ENCODE assay signal across 16 cellular contexts in the genomic region with DNA sequence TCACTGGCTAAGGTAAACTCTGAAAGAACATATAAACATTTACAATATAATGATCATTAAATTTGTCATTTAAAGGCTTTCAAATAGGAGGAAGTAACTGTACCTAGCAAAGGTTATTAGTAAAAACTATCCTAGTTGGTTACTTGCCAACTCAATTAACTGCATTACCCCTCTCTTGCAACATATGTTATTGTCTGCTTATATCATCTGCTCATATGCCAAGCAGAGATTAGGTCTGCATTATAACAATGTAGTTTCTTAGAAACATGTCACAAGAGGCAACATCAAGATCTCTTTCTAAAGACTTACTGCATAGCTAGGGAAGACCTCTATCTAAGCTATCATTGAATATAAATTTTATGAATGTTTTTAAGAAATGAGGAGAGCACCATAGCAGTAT.
"Had no signal": no experiment of that assay in that cellular context is flagged by ENCODE, and none has a peak within 500 bp of the region (broad histone marks: within the 10 kb centered on the region; RNA-seq: fewer than 3 reads in every experiment).

No MANE protein-coding gene starts in this region.

- H3K27me3 ChIP-seq: adrenal gland, breast epithelium, stomach had no signal

- H3K4me1 ChIP-seq: adrenal gland, breast epithelium, parathyroid adenoma, stomach had no signal

- FAIRE-seq: astrocyte, endometrium, kidney had no signal

- H3K27ac ChIP-seq: adrenal gland, breast epithelium, coronary artery, parathyroid adenoma, stomach, WERI-Rb-1 had no signal

- H3K9me3 ChIP-seq: adrenal gland, breast epithelium, stomach had no signal

- DNase-seq: activated CD4-positive, alpha-beta T cell treated with anti-CD3 and anti-CD28 coated beads for 1 hour; activated CD8-positive, alpha-beta memory T cell treated with anti-CD3 and anti-CD28 coated beads for 24 hours; activated gamma-delta T cell treated with Interleukin-2 at 50 U/mL for 16 hours; adrenal gland; erythroblast; foreskin melanocyte; kidney; stimulated activated CD4-positive, alpha-beta T cell treated with anti-CD3 and anti-CD28 coated beads, Interleukin-4, amount 100 ng/mL, for 1 hour; stomach had no signal

- H3K36me3 ChIP-seq: adrenal gland, breast epithelium, stomach, WERI-Rb-1 had no signal

- H3K4me3 ChIP-seq: adrenal gland, breast epithelium, coronary artery, smooth muscle cell, stomach had no signal
